ENCODE assay signal across 1 cellular context in the genomic region with DNA sequence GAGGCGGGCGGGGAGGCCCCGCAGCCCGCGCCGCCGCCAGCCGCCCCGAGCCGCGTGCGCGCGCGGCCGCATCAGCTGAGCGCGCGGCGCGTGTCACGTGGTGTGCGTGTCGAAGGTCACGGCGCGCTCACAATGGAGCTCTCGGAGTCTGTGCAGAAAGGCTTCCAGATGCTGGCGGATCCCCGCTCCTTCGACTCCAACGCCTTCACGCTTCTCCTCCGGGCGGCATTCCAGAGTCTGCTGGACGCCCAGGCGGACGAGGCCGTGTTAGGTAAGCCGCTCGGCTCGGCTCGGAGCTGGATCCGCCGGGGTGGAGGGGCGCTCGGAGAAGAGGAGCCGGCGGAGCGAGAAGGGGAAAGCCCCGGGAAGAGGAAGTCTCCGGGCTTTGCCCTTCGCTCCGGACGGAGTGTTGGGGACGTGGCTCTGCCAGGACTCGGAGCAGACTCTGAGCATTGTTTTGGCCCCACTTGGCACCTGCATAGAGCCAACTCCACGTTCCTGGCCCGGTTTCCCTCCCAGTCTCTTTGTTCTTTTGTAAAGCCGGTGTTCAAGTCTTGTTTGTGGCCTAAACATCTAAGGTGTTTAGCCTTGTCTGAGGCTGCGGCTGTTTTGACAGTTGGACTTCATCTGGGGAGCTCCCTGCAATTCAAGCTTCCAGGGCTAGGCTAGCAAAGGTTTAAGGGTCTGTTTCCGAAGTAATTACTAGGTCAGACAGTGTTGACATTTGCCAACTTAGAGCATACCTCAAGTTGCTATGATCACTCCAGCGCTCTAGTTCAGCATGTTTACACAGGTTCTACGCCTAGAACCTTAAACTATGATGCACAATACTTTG.
TF ChIP-seq lines count a peak whose summit lies in the region.

A gene (plus strand): TSS at position 103 of the 835 bp plus-strand sequence. CDS start 30 bp downstream, at position 133.

TF ChIP-seq in HepG2, 621 proteins besides CTCF, POLR2A, EP300 and RAD21 (continued from another document and continues in another):
- TF ChIP-seq, protein P1, sequence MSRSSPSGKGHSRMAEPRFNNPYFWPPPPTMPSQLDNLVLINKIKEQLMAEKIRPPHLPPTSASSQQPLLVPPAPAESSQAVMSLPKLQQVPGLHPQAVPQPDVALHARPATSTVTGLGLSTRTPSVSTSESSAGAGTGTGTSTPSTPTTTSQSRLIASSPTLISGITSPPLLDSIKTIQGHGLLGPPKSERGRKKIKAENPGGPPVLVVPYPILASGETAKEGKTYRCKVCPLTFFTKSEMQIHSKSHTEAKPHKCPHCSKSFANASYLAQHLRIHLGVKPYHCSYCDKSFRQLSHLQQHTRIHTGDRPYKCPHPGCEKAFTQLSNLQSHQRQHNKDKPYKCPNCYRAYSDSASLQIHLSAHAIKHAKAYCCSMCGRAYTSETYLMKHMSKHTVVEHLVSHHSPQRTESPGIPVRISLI (CRISPR knock-in tag; IDR thresholded peaks at IDR 0.05; ENCODE audit: borderline replicate concordance), result 0 out of 2 replicates have a peak, but pooled peaks have one; percentile 20
- TF ChIP-seq PPARG (CRISPR knock-in tag; conservative IDR thresholded peaks at IDR 0.05) (0 out of 2 replicates have a peak, but pooled peaks have one; percentile 39), GATA4 (IDR thresholded peaks at IDR 0.05; ENCODE audit: borderline replicate concordance, low read depth) (peak; percentile 54), NFE2L2 (IDR thresholded peaks at IDR 0.05; ENCODE audit: low read length) (no peak), RORA (CRISPR knock-in tag; IDR thresholded peaks at IDR 0.05) (no peak), KLF16 (CRISPR knock-in tag; IDR thresholded peaks at IDR 0.05) (peak in 1 of 2 experiments; percentile 28; a peak in 1 of 4 replicates), ZNF619 (CRISPR knock-in tag; IDR thresholded peaks at IDR 0.05) (no peak), ZNF746 (CRISPR knock-in tag; IDR thresholded peaks at IDR 0.05) (peak; percentile 31; the same call in 1 of the 2 replicates), RBFOX2 (IDR thresholded peaks at IDR 0.05; ENCODE audit: low read depth, low read length) (peak; percentile 87), ZNF317 (CRISPR knock-in tag; IDR thresholded peaks at IDR 0.05) (peak; percentile 32; the same call in 1 of the 2 replicates), ZNF207 (IDR thresholded peaks at IDR 0.05; ENCODE audit: borderline replicate concordance) (no peak), ZNF329 (CRISPR knock-in tag; IDR thresholded peaks at IDR 0.05; ENCODE audit: low read depth) (no peak), ZFY (CRISPR knock-in tag; IDR thresholded peaks at IDR 0.05) (peak; percentile 71; the same call in 1 of the 2 replicates), MED8 (CRISPR knock-in tag; IDR thresholded peaks at IDR 0.05; ENCODE audit: insufficient replicate concordance) (peak; percentile 66), HCFC1 (IDR thresholded peaks at IDR 0.05; ENCODE audit: low read depth, low read length) (peak; percentile 7; the same call in 1 of the 2 replicates), ZNF205 (CRISPR knock-in tag; IDR thresholded peaks at IDR 0.05) (0 out of 2 replicates have a peak, but pooled peaks have one; percentile 45), ZMAT3 (CRISPR knock-in tag; conservative IDR thresholded peaks at IDR 0.05) (0 out of 2 replicates have a peak, but pooled peaks have one; percentile 35), XRCC5 (optimal IDR thresholded peaks at IDR 0.05; ENCODE audit: low read length) (peak; percentile 36), MTA1 (CRISPR knock-in tag; IDR thresholded peaks at IDR 0.05; ENCODE audit: borderline replicate concordance) (peak; percentile 51; the same call in 1 of the 2 replicates), KDM5B (CRISPR knock-in tag; IDR thresholded peaks at IDR 0.05; ENCODE audit: borderline replicate concordance) (peak; percentile 72; the same call in 1 of the 2 replicates), YEATS2 (CRISPR knock-in tag; IDR thresholded peaks at IDR 0.05; ENCODE audit: borderline replicate concordance) (peak; percentile 41; the same call in 1 of the 2 replicates), ZSCAN31 (CRISPR knock-in tag; IDR thresholded peaks at IDR 0.05; ENCODE audit: low read depth) (peak; percentile 61), DMAP1 (CRISPR knock-in tag; IDR thresholded peaks at IDR 0.05) (peak; percentile 87; the same call in 1 of the 2 replicates), FOXK1 (CRISPR knock-in tag; IDR thresholded peaks at IDR 0.05; ENCODE audit: borderline replicate concordance, low read depth) (no peak)
- TF ChIP-seq, protein P2, sequence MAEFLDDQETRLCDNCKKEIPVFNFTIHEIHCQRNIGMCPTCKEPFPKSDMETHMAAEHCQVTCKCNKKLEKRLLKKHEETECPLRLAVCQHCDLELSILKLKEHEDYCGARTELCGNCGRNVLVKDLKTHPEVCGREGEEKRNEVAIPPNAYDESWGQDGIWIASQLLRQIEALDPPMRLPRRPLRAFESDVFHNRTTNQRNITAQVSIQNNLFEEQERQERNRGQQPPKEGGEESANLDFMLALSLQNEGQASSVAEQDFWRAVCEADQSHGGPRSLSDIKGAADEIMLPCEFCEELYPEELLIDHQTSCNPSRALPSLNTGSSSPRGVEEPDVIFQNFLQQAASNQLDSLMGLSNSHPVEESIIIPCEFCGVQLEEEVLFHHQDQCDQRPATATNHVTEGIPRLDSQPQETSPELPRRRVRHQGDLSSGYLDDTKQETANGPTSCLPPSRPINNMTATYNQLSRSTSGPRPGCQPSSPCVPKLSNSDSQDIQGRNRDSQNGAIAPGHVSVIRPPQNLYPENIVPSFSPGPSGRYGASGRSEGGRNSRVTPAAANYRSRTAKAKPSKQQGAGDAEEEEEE (CRISPR knock-in tag; IDR thresholded peaks at IDR 0.05; ENCODE audit: borderline replicate concordance), result no peak; the same call in 1 of the 2 replicates
- TF ChIP-seq, protein P3, sequence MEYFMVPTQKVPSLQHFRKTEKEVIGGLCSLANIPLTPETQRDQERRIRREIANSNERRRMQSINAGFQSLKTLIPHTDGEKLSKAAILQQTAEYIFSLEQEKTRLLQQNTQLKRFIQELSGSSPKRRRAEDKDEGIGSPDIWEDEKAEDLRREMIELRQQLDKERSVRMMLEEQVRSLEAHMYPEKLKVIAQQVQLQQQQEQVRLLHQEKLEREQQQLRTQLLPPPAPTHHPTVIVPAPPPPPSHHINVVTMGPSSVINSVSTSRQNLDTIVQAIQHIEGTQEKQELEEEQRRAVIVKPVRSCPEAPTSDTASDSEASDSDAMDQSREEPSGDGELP (IDR thresholded peaks at IDR 0.05; ENCODE audit: borderline replicate concordance, low read depth), result peak; percentile 86; the same call in 1 of the 2 replicates
- TF ChIP-seq, protein P4, sequence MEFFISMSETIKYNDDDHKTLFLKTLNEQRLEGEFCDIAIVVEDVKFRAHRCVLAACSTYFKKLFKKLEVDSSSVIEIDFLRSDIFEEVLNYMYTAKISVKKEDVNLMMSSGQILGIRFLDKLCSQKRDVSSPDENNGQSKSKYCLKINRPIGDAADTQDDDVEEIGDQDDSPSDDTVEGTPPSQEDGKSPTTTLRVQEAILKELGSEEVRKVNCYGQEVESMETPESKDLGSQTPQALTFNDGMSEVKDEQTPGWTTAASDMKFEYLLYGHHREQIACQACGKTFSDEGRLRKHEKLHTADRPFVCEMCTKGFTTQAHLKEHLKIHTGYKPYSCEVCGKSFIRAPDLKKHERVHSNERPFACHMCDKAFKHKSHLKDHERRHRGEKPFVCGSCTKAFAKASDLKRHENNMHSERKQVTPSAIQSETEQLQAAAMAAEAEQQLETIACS (CRISPR knock-in tag; IDR thresholded peaks at IDR 0.05), result peak; percentile 95
- TF ChIP-seq, protein P5, sequence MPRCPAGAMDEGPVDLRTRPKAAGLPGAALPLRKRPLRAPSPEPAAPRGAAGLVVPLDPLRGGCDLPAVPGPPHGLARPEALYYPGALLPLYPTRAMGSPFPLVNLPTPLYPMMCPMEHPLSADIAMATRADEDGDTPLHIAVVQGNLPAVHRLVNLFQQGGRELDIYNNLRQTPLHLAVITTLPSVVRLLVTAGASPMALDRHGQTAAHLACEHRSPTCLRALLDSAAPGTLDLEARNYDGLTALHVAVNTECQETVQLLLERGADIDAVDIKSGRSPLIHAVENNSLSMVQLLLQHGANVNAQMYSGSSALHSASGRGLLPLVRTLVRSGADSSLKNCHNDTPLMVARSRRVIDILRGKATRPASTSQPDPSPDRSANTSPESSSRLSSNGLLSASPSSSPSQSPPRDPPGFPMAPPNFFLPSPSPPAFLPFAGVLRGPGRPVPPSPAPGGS (CRISPR knock-in tag; IDR thresholded peaks at IDR 0.05), result peak; percentile 94; the same call in 1 of the 2 replicates
- TF ChIP-seq, protein P6, sequence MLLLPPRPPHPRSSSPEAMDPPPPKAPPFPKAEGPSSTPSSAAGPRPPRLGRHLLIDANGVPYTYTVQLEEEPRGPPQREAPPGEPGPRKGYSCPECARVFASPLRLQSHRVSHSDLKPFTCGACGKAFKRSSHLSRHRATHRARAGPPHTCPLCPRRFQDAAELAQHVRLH (CRISPR knock-in tag; IDR thresholded peaks at IDR 0.05; ENCODE audit: borderline replicate concordance, low read depth), result 0 out of 2 replicates have a peak, but pooled peaks have one; percentile 18
- TF ChIP-seq, protein P7, sequence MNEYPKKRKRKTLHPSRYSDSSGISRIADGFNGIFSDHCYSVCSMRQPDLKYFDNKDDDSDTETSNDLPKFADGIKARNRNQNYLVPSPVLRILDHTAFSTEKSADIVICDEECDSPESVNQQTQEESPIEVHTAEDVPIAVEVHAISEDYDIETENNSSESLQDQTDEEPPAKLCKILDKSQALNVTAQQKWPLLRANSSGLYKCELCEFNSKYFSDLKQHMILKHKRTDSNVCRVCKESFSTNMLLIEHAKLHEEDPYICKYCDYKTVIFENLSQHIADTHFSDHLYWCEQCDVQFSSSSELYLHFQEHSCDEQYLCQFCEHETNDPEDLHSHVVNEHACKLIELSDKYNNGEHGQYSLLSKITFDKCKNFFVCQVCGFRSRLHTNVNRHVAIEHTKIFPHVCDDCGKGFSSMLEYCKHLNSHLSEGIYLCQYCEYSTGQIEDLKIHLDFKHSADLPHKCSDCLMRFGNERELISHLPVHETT (CRISPR knock-in tag; conservative IDR thresholded peaks at IDR 0.05), result 0 out of 2 replicates have a peak, but pooled peaks have one; percentile 33
- TF ChIP-seq, protein P8, sequence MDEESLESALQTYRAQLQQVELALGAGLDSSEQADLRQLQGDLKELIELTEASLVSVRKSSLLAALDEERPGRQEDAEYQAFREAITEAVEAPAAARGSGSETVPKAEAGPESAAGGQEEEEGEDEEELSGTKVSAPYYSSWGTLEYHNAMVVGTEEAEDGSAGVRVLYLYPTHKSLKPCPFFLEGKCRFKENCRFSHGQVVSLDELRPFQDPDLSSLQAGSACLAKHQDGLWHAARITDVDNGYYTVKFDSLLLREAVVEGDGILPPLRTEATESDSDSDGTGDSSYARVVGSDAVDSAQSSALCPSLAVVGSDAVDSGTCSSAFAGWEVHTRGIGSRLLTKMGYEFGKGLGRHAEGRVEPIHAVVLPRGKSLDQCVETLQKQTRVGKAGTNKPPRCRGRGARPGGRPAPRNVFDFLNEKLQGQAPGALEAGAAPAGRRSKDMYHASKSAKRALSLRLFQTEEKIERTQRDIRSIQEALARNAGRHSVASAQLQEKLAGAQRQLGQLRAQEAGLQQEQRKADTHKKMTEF (CRISPR knock-in tag; IDR thresholded peaks at IDR 0.05), result peak; percentile 79; the same call in 1 of the 2 replicates
- TF ChIP-seq, protein P9, sequence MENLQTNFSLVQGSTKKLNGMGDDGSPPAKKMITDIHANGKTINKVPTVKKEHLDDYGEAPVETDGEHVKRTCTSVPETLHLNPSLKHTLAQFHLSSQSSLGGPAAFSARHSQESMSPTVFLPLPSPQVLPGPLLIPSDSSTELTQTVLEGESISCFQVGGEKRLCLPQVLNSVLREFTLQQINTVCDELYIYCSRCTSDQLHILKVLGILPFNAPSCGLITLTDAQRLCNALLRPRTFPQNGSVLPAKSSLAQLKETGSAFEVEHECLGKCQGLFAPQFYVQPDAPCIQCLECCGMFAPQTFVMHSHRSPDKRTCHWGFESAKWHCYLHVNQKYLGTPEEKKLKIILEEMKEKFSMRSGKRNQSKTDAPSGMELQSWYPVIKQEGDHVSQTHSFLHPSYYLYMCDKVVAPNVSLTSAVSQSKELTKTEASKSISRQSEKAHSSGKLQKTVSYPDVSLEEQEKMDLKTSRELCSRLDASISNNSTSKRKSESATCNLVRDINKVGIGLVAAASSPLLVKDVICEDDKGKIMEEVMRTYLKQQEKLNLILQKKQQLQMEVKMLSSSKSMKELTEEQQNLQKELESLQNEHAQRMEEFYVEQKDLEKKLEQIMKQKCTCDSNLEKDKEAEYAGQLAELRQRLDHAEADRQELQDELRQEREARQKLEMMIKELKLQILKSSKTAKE (CRISPR knock-in tag; IDR thresholded peaks at IDR 0.05; ENCODE audit: borderline replicate concordance), result no peak; the same call in 1 of the 2 replicates
- TF ChIP-seq, protein P10, sequence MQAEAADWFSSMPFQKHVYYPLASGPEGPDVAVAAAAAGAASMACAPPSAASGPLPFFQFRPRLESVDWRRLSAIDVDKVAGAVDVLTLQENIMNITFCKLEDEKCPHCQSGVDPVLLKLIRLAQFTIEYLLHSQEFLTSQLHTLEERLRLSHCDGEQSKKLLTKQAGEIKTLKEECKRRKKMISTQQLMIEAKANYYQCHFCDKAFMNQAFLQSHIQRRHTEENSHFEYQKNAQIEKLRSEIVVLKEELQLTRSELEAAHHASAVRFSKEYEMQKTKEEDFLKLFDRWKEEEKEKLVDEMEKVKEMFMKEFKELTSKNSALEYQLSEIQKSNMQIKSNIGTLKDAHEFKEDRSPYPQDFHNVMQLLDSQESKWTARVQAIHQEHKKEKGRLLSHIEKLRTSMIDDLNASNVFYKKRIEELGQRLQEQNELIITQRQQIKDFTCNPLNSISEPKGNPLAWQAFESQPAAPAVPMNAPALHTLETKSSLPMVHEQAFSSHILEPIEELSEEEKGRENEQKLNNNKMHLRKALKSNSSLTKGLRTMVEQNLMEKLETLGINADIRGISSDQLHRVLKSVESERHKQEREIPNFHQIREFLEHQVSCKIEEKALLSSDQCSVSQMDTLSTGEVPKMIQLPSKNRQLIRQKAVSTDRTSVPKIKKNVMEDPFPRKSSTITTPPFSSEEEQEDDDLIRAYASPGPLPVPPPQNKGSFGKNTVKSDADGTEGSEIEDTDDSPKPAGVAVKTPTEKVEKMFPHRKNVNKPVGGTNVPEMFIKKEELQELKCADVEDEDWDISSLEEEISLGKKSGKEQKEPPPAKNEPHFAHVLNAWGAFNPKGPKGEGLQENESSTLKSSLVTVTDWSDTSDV (CRISPR knock-in tag; IDR thresholded peaks at IDR 0.05), result peak; percentile 63; the same call in 1 of the 2 replicates
